Comparison of ENCODE assay signal across 1 cellular context in the genomic region with DNA sequence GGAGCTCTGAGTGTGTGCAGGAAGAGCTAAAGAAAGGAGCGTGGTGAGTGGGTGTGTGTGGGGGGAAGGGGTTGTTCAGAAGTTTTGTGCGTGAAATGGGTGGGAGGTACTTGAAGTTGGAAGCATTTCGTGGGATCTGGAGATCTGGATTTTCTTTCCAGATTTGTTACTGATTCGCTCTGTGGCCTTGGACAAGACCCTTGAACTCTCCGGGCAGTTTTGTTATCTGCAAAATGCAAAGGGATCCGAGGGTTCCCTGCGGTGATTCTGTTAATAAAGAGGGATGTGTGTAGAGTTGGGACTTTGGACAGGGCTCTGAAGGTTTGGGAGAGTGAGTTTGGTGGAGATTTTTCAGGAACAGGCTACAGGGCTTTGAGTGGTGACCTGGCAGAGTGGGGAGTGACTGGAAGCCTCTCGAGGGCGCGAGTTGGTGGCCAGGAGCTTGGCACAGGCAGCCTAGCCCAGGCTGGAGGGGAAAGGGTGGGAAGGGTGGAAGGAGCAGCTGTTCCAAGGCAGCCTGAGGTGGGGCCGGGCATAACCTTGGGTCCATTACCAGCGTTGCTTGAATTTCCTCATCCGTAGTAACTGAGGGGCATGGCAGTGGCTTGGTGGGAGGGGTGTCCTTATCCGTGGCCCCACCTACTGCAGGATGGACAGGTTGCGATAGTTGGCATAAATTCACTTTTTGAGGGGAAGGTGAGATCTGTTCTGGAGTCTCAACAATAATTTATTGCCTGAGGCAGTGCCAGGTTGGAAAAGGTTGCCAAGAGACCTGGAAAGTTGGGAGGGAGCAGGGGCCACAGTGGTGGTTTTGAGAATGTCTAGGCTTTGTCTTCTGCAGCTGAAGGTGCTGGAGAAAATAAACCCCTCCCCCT.
TF ChIP-seq lines count a peak whose summit lies in the region.

No MANE protein-coding gene starts in this region.

TF ChIP-seq in K562, 482 proteins besides CTCF, POLR2A, EP300 and RAD21 (continued from another document and continues in another):
- TF ChIP-seq, protein P1, sequence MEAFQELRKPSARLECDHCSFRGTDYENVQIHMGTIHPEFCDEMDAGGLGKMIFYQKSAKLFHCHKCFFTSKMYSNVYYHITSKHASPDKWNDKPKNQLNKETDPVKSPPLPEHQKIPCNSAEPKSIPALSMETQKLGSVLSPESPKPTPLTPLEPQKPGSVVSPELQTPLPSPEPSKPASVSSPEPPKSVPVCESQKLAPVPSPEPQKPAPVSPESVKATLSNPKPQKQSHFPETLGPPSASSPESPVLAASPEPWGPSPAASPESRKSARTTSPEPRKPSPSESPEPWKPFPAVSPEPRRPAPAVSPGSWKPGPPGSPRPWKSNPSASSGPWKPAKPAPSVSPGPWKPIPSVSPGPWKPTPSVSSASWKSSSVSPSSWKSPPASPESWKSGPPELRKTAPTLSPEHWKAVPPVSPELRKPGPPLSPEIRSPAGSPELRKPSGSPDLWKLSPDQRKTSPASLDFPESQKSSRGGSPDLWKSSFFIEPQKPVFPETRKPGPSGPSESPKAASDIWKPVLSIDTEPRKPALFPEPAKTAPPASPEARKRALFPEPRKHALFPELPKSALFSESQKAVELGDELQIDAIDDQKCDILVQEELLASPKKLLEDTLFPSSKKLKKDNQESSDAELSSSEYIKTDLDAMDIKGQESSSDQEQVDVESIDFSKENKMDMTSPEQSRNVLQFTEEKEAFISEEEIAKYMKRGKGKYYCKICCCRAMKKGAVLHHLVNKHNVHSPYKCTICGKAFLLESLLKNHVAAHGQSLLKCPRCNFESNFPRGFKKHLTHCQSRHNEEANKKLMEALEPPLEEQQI (IDR thresholded peaks at IDR 0.05): no peak
- TF ChIP-seq MCM5 (IDR thresholded peaks at IDR 0.05; ENCODE audit: low read depth) (no peak), ZNF778 (CRISPR knock-in tag; IDR thresholded peaks at IDR 0.05) (no peak), ZNF133 (CRISPR knock-in tag; IDR thresholded peaks at IDR 0.05) (no peak), LCOR (CRISPR knock-in tag; IDR thresholded peaks at IDR 0.05) (no peak), ZNF586 (CRISPR knock-in tag; conservative IDR thresholded peaks at IDR 0.05) (no peak), ZNF239 (CRISPR knock-in tag; IDR thresholded peaks at IDR 0.05) (no peak), CC2D1A (IDR thresholded peaks at IDR 0.05) (no peak), KDM1A (IDR thresholded peaks at IDR 0.05) (peak; percentile 86 to 90; a peak in 3 of 4 replicates), CBX5 (IDR thresholded peaks at IDR 0.05; ENCODE audit: borderline replicate concordance, low read depth) (no peak), POLR3A (IDR thresholded peaks at IDR 0.05; ENCODE audit: borderline replicate concordance, extremely low read depth, insufficient read depth, insufficient read length) (no peak), XRCC5 (IDR thresholded peaks at IDR 0.05; ENCODE audit: low read depth, low read length) (no peak), KLF13 (tag; IDR thresholded peaks at IDR 0.05; ENCODE audit: borderline replicate concordance, low read depth) (no peak), ZNF184 (CRISPR knock-in tag; IDR thresholded peaks at IDR 0.05) (no peak), ZBTB8A (IDR thresholded peaks at IDR 0.05; ENCODE audit: partially characterized antibody) (no peak), ZNF583 (CRISPR knock-in tag; IDR thresholded peaks at IDR 0.05) (no peak), KDM2B (CRISPR knock-in tag; IDR thresholded peaks at IDR 0.05) (no peak), NUFIP1 (IDR thresholded peaks at IDR 0.05; ENCODE audit: partially characterized antibody) (no peak), HIVEP1 (CRISPR knock-in tag; IDR thresholded peaks at IDR 0.05) (no peak), TCF7 (IDR thresholded peaks at IDR 0.05; ENCODE audit: borderline replicate concordance) (0 out of 2 replicates have a peak, but pooled peaks have one; percentile 11)
- TF ChIP-seq, protein P2, sequence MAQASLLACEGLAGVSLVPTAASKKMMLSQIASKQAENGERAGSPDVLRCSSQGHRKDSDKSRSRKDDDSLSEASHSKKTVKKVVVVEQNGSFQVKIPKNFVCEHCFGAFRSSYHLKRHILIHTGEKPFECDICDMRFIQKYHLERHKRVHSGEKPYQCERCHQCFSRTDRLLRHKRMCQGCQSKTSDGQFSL (CRISPR knock-in tag; IDR thresholded peaks at IDR 0.05): peak; percentile 7; the same call in 1 of the 2 replicates
- TF ChIP-seq, protein P2 (tag; IDR thresholded peaks at IDR 0.05): 0 out of 4 replicates have a peak, but pooled peaks of 1 of the 2 experiments have one; percentile 2
- TF ChIP-seq, protein P3, sequence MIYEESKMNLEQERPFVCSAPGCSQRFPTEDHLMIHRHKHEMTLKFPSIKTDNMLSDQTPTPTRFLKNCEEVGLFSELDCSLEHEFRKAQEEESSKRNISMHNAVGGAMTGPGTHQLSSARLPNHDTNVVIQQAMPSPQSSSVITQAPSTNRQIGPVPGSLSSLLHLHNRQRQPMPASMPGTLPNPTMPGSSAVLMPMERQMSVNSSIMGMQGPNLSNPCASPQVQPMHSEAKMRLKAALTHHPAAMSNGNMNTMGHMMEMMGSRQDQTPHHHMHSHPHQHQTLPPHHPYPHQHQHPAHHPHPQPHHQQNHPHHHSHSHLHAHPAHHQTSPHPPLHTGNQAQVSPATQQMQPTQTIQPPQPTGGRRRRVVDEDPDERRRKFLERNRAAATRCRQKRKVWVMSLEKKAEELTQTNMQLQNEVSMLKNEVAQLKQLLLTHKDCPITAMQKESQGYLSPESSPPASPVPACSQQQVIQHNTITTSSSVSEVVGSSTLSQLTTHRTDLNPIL (CRISPR knock-in tag; IDR thresholded peaks at IDR 0.05): no peak
- TF ChIP-seq, protein P4, sequence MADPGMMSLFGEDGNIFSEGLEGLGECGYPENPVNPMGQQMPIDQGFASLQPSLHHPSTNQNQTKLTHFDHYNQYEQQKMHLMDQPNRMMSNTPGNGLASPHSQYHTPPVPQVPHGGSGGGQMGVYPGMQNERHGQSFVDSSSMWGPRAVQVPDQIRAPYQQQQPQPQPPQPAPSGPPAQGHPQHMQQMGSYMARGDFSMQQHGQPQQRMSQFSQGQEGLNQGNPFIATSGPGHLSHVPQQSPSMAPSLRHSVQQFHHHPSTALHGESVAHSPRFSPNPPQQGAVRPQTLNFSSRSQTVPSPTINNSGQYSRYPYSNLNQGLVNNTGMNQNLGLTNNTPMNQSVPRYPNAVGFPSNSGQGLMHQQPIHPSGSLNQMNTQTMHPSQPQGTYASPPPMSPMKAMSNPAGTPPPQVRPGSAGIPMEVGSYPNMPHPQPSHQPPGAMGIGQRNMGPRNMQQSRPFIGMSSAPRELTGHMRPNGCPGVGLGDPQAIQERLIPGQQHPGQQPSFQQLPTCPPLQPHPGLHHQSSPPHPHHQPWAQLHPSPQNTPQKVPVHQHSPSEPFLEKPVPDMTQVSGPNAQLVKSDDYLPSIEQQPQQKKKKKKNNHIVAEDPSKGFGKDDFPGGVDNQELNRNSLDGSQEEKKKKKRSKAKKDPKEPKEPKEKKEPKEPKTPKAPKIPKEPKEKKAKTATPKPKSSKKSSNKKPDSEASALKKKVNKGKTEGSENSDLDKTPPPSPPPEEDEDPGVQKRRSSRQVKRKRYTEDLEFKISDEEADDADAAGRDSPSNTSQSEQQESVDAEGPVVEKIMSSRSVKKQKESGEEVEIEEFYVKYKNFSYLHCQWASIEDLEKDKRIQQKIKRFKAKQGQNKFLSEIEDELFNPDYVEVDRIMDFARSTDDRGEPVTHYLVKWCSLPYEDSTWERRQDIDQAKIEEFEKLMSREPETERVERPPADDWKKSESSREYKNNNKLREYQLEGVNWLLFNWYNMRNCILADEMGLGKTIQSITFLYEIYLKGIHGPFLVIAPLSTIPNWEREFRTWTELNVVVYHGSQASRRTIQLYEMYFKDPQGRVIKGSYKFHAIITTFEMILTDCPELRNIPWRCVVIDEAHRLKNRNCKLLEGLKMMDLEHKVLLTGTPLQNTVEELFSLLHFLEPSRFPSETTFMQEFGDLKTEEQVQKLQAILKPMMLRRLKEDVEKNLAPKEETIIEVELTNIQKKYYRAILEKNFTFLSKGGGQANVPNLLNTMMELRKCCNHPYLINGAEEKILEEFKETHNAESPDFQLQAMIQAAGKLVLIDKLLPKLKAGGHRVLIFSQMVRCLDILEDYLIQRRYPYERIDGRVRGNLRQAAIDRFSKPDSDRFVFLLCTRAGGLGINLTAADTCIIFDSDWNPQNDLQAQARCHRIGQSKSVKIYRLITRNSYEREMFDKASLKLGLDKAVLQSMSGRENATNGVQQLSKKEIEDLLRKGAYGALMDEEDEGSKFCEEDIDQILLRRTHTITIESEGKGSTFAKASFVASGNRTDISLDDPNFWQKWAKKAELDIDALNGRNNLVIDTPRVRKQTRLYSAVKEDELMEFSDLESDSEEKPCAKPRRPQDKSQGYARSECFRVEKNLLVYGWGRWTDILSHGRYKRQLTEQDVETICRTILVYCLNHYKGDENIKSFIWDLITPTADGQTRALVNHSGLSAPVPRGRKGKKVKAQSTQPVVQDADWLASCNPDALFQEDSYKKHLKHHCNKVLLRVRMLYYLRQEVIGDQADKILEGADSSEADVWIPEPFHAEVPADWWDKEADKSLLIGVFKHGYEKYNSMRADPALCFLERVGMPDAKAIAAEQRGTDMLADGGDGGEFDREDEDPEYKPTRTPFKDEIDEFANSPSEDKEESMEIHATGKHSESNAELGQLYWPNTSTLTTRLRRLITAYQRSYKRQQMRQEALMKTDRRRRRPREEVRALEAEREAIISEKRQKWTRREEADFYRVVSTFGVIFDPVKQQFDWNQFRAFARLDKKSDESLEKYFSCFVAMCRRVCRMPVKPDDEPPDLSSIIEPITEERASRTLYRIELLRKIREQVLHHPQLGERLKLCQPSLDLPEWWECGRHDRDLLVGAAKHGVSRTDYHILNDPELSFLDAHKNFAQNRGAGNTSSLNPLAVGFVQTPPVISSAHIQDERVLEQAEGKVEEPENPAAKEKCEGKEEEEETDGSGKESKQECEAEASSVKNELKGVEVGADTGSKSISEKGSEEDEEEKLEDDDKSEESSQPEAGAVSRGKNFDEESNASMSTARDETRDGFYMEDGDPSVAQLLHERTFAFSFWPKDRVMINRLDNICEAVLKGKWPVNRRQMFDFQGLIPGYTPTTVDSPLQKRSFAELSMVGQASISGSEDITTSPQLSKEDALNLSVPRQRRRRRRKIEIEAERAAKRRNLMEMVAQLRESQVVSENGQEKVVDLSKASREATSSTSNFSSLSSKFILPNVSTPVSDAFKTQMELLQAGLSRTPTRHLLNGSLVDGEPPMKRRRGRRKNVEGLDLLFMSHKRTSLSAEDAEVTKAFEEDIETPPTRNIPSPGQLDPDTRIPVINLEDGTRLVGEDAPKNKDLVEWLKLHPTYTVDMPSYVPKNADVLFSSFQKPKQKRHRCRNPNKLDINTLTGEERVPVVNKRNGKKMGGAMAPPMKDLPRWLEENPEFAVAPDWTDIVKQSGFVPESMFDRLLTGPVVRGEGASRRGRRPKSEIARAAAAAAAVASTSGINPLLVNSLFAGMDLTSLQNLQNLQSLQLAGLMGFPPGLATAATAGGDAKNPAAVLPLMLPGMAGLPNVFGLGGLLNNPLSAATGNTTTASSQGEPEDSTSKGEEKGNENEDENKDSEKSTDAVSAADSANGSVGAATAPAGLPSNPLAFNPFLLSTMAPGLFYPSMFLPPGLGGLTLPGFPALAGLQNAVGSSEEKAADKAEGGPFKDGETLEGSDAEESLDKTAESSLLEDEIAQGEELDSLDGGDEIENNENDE (IDR thresholded peaks at IDR 0.05; ENCODE audit: low read depth, low read length): no peak
- TF ChIP-seq, protein P5, sequence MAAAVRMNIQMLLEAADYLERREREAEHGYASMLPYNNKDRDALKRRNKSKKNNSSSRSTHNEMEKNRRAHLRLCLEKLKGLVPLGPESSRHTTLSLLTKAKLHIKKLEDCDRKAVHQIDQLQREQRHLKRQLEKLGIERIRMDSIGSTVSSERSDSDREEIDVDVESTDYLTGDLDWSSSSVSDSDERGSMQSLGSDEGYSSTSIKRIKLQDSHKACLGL (CRISPR knock-in tag; IDR thresholded peaks at IDR 0.05; ENCODE audit: borderline replicate concordance, poor library complexity, severe bottlenecking): no peak
- TF ChIP-seq, protein P6, sequence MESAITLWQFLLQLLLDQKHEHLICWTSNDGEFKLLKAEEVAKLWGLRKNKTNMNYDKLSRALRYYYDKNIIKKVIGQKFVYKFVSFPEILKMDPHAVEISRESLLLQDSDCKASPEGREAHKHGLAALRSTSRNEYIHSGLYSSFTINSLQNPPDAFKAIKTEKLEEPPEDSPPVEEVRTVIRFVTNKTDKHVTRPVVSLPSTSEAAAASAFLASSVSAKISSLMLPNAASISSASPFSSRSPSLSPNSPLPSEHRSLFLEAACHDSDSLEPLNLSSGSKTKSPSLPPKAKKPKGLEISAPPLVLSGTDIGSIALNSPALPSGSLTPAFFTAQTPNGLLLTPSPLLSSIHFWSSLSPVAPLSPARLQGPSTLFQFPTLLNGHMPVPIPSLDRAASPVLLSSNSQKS (CRISPR knock-in tag; IDR thresholded peaks at IDR 0.05): no peak
- TF ChIP-seq, protein P7, sequence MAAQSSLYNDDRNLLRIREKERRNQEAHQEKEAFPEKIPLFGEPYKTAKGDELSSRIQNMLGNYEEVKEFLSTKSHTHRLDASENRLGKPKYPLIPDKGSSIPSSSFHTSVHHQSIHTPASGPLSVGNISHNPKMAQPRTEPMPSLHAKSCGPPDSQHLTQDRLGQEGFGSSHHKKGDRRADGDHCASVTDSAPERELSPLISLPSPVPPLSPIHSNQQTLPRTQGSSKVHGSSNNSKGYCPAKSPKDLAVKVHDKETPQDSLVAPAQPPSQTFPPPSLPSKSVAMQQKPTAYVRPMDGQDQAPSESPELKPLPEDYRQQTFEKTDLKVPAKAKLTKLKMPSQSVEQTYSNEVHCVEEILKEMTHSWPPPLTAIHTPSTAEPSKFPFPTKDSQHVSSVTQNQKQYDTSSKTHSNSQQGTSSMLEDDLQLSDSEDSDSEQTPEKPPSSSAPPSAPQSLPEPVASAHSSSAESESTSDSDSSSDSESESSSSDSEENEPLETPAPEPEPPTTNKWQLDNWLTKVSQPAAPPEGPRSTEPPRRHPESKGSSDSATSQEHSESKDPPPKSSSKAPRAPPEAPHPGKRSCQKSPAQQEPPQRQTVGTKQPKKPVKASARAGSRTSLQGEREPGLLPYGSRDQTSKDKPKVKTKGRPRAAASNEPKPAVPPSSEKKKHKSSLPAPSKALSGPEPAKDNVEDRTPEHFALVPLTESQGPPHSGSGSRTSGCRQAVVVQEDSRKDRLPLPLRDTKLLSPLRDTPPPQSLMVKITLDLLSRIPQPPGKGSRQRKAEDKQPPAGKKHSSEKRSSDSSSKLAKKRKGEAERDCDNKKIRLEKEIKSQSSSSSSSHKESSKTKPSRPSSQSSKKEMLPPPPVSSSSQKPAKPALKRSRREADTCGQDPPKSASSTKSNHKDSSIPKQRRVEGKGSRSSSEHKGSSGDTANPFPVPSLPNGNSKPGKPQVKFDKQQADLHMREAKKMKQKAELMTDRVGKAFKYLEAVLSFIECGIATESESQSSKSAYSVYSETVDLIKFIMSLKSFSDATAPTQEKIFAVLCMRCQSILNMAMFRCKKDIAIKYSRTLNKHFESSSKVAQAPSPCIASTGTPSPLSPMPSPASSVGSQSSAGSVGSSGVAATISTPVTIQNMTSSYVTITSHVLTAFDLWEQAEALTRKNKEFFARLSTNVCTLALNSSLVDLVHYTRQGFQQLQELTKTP (IDR thresholded peaks at IDR 0.05; ENCODE audit: low read depth in 1 of 2, partially characterized antibody in 2 of 2): no peak
